24 cellular contexts compared by ENCODE assay signal in the genomic region with DNA sequence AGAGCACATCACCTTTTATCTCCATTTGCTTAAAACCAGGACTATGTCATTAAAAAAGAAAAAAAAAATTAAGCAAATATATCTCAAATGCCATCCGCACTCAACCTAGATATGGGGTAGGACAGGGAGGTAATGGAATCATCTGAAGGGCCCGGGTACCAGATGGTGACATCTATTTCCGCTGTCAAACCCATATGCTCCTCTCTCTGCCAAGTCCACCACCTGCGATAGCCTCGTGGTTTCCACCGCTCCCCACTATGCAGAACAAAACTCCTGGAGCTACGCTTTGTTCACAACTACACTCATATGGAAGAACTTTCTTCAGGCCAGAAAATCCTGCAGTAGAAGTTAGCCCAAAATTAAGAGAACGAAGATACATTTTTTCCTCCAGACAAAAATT. TPM values are rescaled to one million over a fixed set of nuclear protein-coding genes. Genes with fewer than 3 reads are reported as not detected.
DNase-seq lines count a peak whose midpoint lies in the region; ATAC-seq and TF ChIP-seq lines count a peak whose summit lies in the region.
"Had no signal": no experiment of that assay in that cellular context is flagged by ENCODE, and none has a peak within 500 bp of the region (broad histone marks: within the 10 kb centered on the region; RNA-seq: fewer than 3 reads in every experiment).

No MANE protein-coding gene starts in this region.

- H3K4me3 ChIP-seq in GM23338: no peak overlapping the region
- H3K4me3 ChIP-seq: BLaER1, GM23248, HAP-1, SJCRH30 had no signal

- no peak overlapping the region for H2AFZ ChIP-seq in GM23338
- H2AFZ ChIP-seq: GM23248 had no signal

- H3K27me3 Mint-ChIP-seq in GM23338 (ENCODE audit: insufficient read depth, low read depth, poor library complexity): no peaks in the 10 kb centered on the region
- no peaks in the 10 kb centered on the region for H3K27me3 Mint-ChIP-seq in osteocyte (ENCODE audit: unreplicated experiment)

- no peaks in the 10 kb centered on the region for H3F3A ChIP-seq in GM23338 (replicated peaks; ENCODE audit: low read depth)

- peak overlapping the region; percentile 11 for H3K4me2 ChIP-seq in GM23338
- H3K4me2 ChIP-seq: BLaER1 had no signal

- H3K9me2 ChIP-seq in GM23338 (ENCODE audit: insufficient read depth): no peaks in the 10 kb centered on the region

- H3K4me3 Mint-ChIP-seq in GM23338 (no peak overlapping the region), osteocyte (ENCODE audit: unreplicated experiment) (no peak overlapping the region)
- H3K4me3 Mint-ChIP-seq: CD4-positive, alpha-beta T cell had no signal

- no peaks in the 10 kb centered on the region for H3K79me2 ChIP-seq in GM23338 (replicated peaks; ENCODE audit: insufficient read depth)

- H3K27ac ChIP-seq in GM23338 (ENCODE audit: low read depth): no peak overlapping the region
- H3K27ac ChIP-seq: BLaER1, GM23248, HL-60, SJCRH30 had no signal

- H3K27me3 ChIP-seq in GM23338 (ENCODE audit: insufficient read depth): no peaks in the 10 kb centered on the region
- H3K27me3 ChIP-seq: BLaER1, SJCRH30 had no signal

- peaks cover 21% of the 10 kb centered on the region for H3K4me1 ChIP-seq in GM23338 (ENCODE audit: insufficient read depth)
- H3K4me1 ChIP-seq: BLaER1, SJCRH30 had no signal

- H3K36me3 Mint-ChIP-seq in GM23338 (ENCODE audit: low read depth): no peaks in the 10 kb centered on the region
- H3K36me3 Mint-ChIP-seq in osteocyte (ENCODE audit: unreplicated experiment): peaks cover 7% of the 10 kb centered on the region

- H4K20me1 ChIP-seq in GM23338 (replicated peaks; ENCODE audit: insufficient read depth): no peaks in the 10 kb centered on the region
- H4K20me1 ChIP-seq: BLaER1 had no signal

- TF ChIP-seq CTCF in GM23338 (conservative IDR thresholded peaks at IDR 0.05; ENCODE audit: low read depth in 2 of 2) (no peak), osteocyte (IDR thresholded peaks at IDR 0.05) (no peak)

- no peaks in the 10 kb centered on the region for H3K9me3 Mint-ChIP-seq in GM23338
- H3K9me3 Mint-ChIP-seq in osteocyte (ENCODE audit: unreplicated experiment): no peaks in the 10 kb centered on the region
- H3K9me3 Mint-ChIP-seq: CD4-positive, alpha-beta T cell had no signal

- H3K4me1 Mint-ChIP-seq in GM23338 (peaks cover 22% of the 10 kb centered on the region), osteocyte (ENCODE audit: unreplicated experiment) (no peaks in the 10 kb centered on the region)

- no peaks in the 10 kb centered on the region for H3K36me3 ChIP-seq in GM23338 (ENCODE audit: insufficient read depth)
- H3K36me3 ChIP-seq: BLaER1, HAP-1, SJCRH30 had no signal

- ATAC-seq in GM23338: no peak
- no peak for ATAC-seq in HG03045 (IDR thresholded peaks at IDR 0.05; ENCODE audit: unreplicated experiment)
- ATAC-seq: HepG2, Panc1 had no signal

- H3K27ac Mint-ChIP-seq in GM23338 (peak overlapping the region; percentile 45; the same call in 1 of the 2 replicates), osteocyte (ENCODE audit: unreplicated experiment) (no peak overlapping the region)
- H3K27ac Mint-ChIP-seq: CD4-positive, alpha-beta T cell had no signal

- no peak for DNase-seq in GM23338 (ENCODE audit: low spot score)
- DNase-seq in NCI-H524 treated with DMSO at 0.1 percent for 48 hours (lab: John Stamatoyannopoulos, UW): peak; percentile 73
- DNase-seq in cerebellar cortex (ENCODE audit: low spot score): peak; percentile 92
- peak; percentile 23 for DNase-seq in osteocyte (ENCODE audit: extremely low spot score, unreplicated experiment)
- no peak for DNase-seq in NCI-H2227 (lab: John Stamatoyannopoulos, UW; ENCODE audit: unreplicated experiment)
- no peak for DNase-seq in activated CD4-positive, alpha-beta T cell treated with anti-CD3 and anti-CD28 coated beads, Interleukin-2, amount 50 U/mL, for 48 hours
- DNase-seq: CD4-positive, alpha-beta T cell; COR-L47; DND-41; KBM-7; NCI-H1092; NCI-H1436 treated with DMSO at 0.1 percent for 48 hours; NCI-H2029 treated with DMSO at 0.1 percent for 48 hours; NCI-H446; NCI-H69; SJCRH30 had no signal

TF ChIP-seq in GM23338, 12 proteins besides CTCF, POLR2A, EP300 and RAD21 (continues in another document):
- TF ChIP-seq JUNB (IDR thresholded peaks at IDR 0.05; ENCODE audit: unreplicated experiment): no peak
- TF ChIP-seq NANOG (IDR thresholded peaks at IDR 0.05; ENCODE audit: borderline replicate concordance): no peak
- TF ChIP-seq, protein P1, sequence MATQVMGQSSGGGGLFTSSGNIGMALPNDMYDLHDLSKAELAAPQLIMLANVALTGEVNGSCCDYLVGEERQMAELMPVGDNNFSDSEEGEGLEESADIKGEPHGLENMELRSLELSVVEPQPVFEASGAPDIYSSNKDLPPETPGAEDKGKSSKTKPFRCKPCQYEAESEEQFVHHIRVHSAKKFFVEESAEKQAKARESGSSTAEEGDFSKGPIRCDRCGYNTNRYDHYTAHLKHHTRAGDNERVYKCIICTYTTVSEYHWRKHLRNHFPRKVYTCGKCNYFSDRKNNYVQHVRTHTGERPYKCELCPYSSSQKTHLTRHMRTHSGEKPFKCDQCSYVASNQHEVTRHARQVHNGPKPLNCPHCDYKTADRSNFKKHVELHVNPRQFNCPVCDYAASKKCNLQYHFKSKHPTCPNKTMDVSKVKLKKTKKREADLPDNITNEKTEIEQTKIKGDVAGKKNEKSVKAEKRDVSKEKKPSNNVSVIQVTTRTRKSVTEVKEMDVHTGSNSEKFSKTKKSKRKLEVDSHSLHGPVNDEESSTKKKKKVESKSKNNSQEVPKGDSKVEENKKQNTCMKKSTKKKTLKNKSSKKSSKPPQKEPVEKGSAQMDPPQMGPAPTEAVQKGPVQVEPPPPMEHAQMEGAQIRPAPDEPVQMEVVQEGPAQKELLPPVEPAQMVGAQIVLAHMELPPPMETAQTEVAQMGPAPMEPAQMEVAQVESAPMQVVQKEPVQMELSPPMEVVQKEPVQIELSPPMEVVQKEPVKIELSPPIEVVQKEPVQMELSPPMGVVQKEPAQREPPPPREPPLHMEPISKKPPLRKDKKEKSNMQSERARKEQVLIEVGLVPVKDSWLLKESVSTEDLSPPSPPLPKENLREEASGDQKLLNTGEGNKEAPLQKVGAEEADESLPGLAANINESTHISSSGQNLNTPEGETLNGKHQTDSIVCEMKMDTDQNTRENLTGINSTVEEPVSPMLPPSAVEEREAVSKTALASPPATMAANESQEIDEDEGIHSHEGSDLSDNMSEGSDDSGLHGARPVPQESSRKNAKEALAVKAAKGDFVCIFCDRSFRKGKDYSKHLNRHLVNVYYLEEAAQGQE (IDR thresholded peaks at IDR 0.05; ENCODE audit: unreplicated experiment): no peak
- no peak for TF ChIP-seq CREB1 (CRISPR knock-in tag; IDR thresholded peaks at IDR 0.05; ENCODE audit: low read depth)

RNA-seq across cellular contexts. Expression of a gene that starts 31.4 kb away (rescaled TPM):
- total RNA-seq in GM23338 (2014; rRNA removed; shearing (Covaris generic)): 43.5 and 55.5 TPM in 2 replicates
- polyA plus RNA-seq in GM23338 (2016; fragmentation: Nextera tagmentation; extraction: Ambion mirVana): 34.5 and 35.1 TPM in 2 replicates
- 35.4 and 35.7 TPM in 2 replicates for total RNA-seq in osteocyte
- total RNA-seq: CD4-positive, alpha-beta T cell; HepG2; HT-29 had no signal
- polyA plus RNA-seq: HepG2 had no signal

Comparison
In these comparisons a context has a peak if more than half of its experiments do, and no peak if none do; other contexts are left out.
1. DNase-seq: peak in NCI-H524 treated with DMSO at 0.1 percent for 48 hours (single experiment), cerebellar cortex (single experiment) and osteocyte (single experiment); none in GM23338 (single experiment), NCI-H2227 (single experiment) and activated CD4-positive, alpha-beta T cell treated with anti-CD3 and anti-CD28 coated beads, Interleukin-2, amount 50 U/mL, for 48 hours (0 of 2).